Comparison of ENCODE assay signal across 11 cellular contexts in genomic region chr4:7462509-7462971, GRCh38. TPM values are rescaled to one million over a fixed set of nuclear protein-coding genes. Genes with fewer than 3 reads are reported as not detected.
DNase-seq lines count a peak whose midpoint lies in the region; ATAC-seq, FAIRE-seq and TF ChIP-seq lines count a peak whose summit lies in the region.
"Had no signal": no experiment of that assay in that cellular context is flagged by ENCODE, and none has a peak within 500 bp of the region (broad histone marks: within the 10 kb centered on the region; RNA-seq: fewer than 3 reads in every experiment).

No MANE protein-coding gene starts in this region.

- H3K4me1 ChIP-seq in trophoblast cell (ENCODE audit: control insufficient read depth in 1 of 2, insufficient read depth in 2 of 2, low read length in 2 of 2) (peaks cover 2 to 3% of the 10 kb centered on the region in 2 experiments), kidney (ENCODE audit: control insufficient read depth in 1 of 2, insufficient read depth in 1 of 2, low read depth in 1 of 2, low read length in 2 of 2) (no peaks in the 10 kb centered on the region)

- H3K27ac ChIP-seq in trophoblast cell (ENCODE audit: low read depth, low read length) = no peak overlapping the region
- H3K27ac ChIP-seq in kidney (ENCODE audit: low read depth in 2 of 2, low read length in 2 of 2) = no peak overlapping the region

- H3K27me3 ChIP-seq in trophoblast cell (ENCODE audit: insufficient read depth, low read length) = no peaks in the 10 kb centered on the region

- no peaks in the 10 kb centered on the region for H3K79me1 ChIP-seq in trophoblast cell (ENCODE audit: low read length)

- H3K9me3 ChIP-seq in trophoblast cell (ENCODE audit: insufficient read depth, low read depth, low read length) (no peaks in the 10 kb centered on the region), kidney (ENCODE audit: control insufficient read depth in 1 of 2, low read length in 2 of 2) (peaks cover 0 to 6% of the 10 kb centered on the region in 2 donors)

- no peak overlapping the region for H2AFZ ChIP-seq in trophoblast cell (ENCODE audit: insufficient read depth, low read length, poor library complexity)

- no peak overlapping the region for H4K91ac ChIP-seq in trophoblast cell (ENCODE audit: low read depth, low read length)

- no peak overlapping the region for H3K4ac ChIP-seq in trophoblast cell (ENCODE audit: low read depth, low read length)

- WGBS in trophoblast cell (ENCODE audit: extremely low coverage, insufficient coverage, insufficient read length) = no CpG with 5 or more reads among the region's 11 CpGs

- no peak overlapping the region for H3K18ac ChIP-seq in trophoblast cell (ENCODE audit: low read length)

- no peaks in the 10 kb centered on the region for H3K79me2 ChIP-seq in trophoblast cell (ENCODE audit: control insufficient read depth, insufficient read depth, low read length, poor library complexity)

- no peak overlapping the region for H3K14ac ChIP-seq in trophoblast cell (ENCODE audit: low read length)

- H4K12ac ChIP-seq in trophoblast cell (ENCODE audit: low read depth, low read length) = no peak overlapping the region

- no peak overlapping the region for H2BK12ac ChIP-seq in trophoblast cell (ENCODE audit: low read length)

- no peak overlapping the region for H3K4me3 ChIP-seq in trophoblast cell (ENCODE audit: low read depth, low read length)
- no peak overlapping the region for H3K4me3 ChIP-seq in kidney (ENCODE audit: low read length in 2 of 2)

- DNase-seq in GM04504 (ENCODE audit: low read depth) = peak; percentile 7
- peak; percentile 6 for DNase-seq in NCI-H524 treated with DMSO at 0.1 percent for 48 hours (lab: John Stamatoyannopoulos, UW)
- DNase-seq in fibroblast of peridontal ligament (ENCODE audit: extremely low read depth) = peak; percentile 4
- peak; percentile 25 to 62 for DNase-seq in trophoblast cell
- DNase-seq in RCC 7860 (ENCODE audit: low spot score) = no peak
- no peak for DNase-seq in Kasumi-1 (lab: John Stamatoyannopoulos, UW)
- no peak for DNase-seq in kidney
- DNase-seq: activated T-cell treated with anti-CD3 and anti-CD28 coated beads, Interleukin-2, amount 50 U/mL, for 1 hour; NCI-H1436 had no signal

- H3K23ac ChIP-seq in trophoblast cell (ENCODE audit: low read length) = no peak overlapping the region

- H3K9ac ChIP-seq in trophoblast cell (ENCODE audit: low read length) (no peak overlapping the region), kidney (ENCODE audit: low read length in 2 of 2) (no peak overlapping the region)

- intact Hi-C loops in kidney (cut with DNase I) = no loop called here

- FAIRE-seq in RCC 7860 (lab: Jason Lieb, UNC) = no peak
- no peak for FAIRE-seq in kidney (lab: Jason Lieb, UNC)
- FAIRE-seq: islet of Langerhans had no signal

- no peak overlapping the region for H2BK120ac ChIP-seq in trophoblast cell (ENCODE audit: insufficient read depth, low read length, poor library complexity)

- no peak for TF ChIP-seq CTCF in kidney (IDR thresholded peaks at IDR 0.05; ENCODE audit: borderline replicate concordance, extremely low read depth, insufficient read depth)

- no peak overlapping the region for H2BK5ac ChIP-seq in trophoblast cell (ENCODE audit: low read depth, low read length, poor library complexity)

- H2AK5ac ChIP-seq in trophoblast cell (ENCODE audit: low read length) = no peak overlapping the region

- H3K36me3 ChIP-seq in trophoblast cell (ENCODE audit: control insufficient read depth in 1 of 2, insufficient read depth in 2 of 2, low read length in 2 of 2) (no peaks in the 10 kb centered on the region), kidney (ENCODE audit: control insufficient read depth in 1 of 2, insufficient read depth in 2 of 2, low read length in 2 of 2) (no peaks in the 10 kb centered on the region)

- H4K8ac ChIP-seq in trophoblast cell (ENCODE audit: low read depth, low read length) = no peak overlapping the region

- no peak for ATAC-seq in HG02884 (IDR thresholded peaks at IDR 0.05; ENCODE audit: unreplicated experiment)

- no peak overlapping the region for H3K4me2 ChIP-seq in trophoblast cell (ENCODE audit: low read length)

RNA-seq across cellular contexts. Expression of gene PSAPL1, which starts 27.8 kb away (rescaled TPM):
- polyA plus RNA-seq in trophoblast cell (2013) = not detected in 2 replicates
- total RNA-seq in kidney = not detected
- not detected for polyA plus RNA-seq in kidney (ENCODE audit: insufficient read depth, low read depth, low replicate concordance)

Comparison
In these comparisons a context has a peak if more than half of its experiments do, and no peak if none do; other contexts are left out.
1. DNase-seq: peak in GM04504 (single experiment), NCI-H524 treated with DMSO at 0.1 percent for 48 hours (single experiment), fibroblast of peridontal ligament (single experiment) and trophoblast cell (2 of 2); none in RCC 7860 (single experiment), Kasumi-1 (0 of 2) and kidney (single experiment).